ENCODE assay signal across 17 cellular contexts in the genomic region with DNA sequence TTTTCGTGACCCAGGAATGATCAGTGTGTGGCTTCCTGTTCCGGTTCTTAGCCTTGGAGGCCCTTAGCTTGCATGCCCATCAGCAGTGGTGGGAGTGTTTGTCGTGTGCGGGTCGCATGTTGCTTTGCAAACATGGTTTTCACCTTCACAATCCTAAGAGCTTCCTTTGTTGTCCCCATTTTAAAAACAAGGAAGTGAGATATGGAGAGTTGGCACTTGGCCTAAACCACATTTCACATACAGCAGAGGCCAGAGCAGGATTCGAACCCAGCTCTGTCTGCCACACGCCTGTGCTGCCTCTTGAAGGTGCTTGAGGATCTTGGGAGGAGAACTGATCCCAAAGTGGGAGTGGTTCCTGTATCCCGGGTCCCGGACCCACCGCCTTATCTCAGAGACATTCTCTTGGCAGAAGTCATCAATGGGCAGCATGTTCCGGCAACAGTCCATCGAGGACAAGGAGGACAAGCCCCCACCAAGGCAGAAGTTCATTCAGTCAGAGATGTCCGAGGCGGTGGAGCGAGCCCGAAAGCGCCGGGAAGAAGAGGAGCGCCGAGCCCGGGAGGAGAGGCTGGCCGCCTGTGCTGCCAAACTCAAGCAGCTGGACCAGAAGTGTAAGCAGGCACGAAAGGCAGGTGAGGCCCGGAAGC. TPM values are rescaled to one million over a fixed set of nuclear protein-coding genes. Genes with fewer than 3 reads are reported as not detected.
DNase-seq lines count a peak whose midpoint lies in the region; ATAC-seq and TF ChIP-seq lines count a peak whose summit lies in the region.
"Had no signal": no experiment of that assay in that cellular context is flagged by ENCODE, and none has a peak within 500 bp of the region (broad histone marks: within the 10 kb centered on the region; RNA-seq: fewer than 3 reads in every experiment).

No MANE protein-coding gene starts in this region.

- H3K27me3 ChIP-seq in prostate gland (replicated peaks; ENCODE audit: insufficient read depth), result no peaks in the 10 kb centered on the region
- H3K27me3 ChIP-seq: neutrophil, upper lobe of left lung had no signal

- TF ChIP-seq POLR2A in prostate gland (IDR thresholded peaks at IDR 0.05), result no peak

- H3K9me3 ChIP-seq in prostate gland, result no peaks in the 10 kb centered on the region
- H3K9me3 ChIP-seq: neutrophil, upper lobe of left lung had no signal

- H3K36me3 Mint-ChIP-seq in naive thymus-derived CD8-positive, alpha-beta T cell, result peaks cover 4 to 91% (median 16%) of the 10 kb centered on the region in 3 donors

- H3K9me3 Mint-ChIP-seq in naive thymus-derived CD8-positive, alpha-beta T cell, result no peaks in the 10 kb centered on the region
- H3K9me3 Mint-ChIP-seq: activated naive CD4-positive, alpha-beta T cell treated with anti-CD3 and anti-CD28 coated beads, Interleukin-2, amount 50 U/mL, for 24 hours; activated T-cell treated with anti-CD3 and anti-CD28 coated beads, Interleukin-2, amount 50 U/mL, for 4 hours had no signal

- peaks cover 3 to 21% (median 13%) of the 10 kb centered on the region in 4 donors for H3K4me1 Mint-ChIP-seq in naive thymus-derived CD8-positive, alpha-beta T cell

- no peak overlapping the region for H3K4me3 ChIP-seq in prostate gland
- H3K4me3 ChIP-seq: upper lobe of left lung had no signal

- no peak for TF ChIP-seq CTCF in VCaP (conservative IDR thresholded peaks at IDR 0.05)
- no peak for TF ChIP-seq CTCF in prostate gland (IDR thresholded peaks at IDR 0.05)

- ATAC-seq in stimulated activated naive CD8-positive, alpha-beta T cell treated with anti-CD3 and anti-CD28 coated beads, Interleukin-15, Interleukin-2, amounts not matched to agents 100 U/mL and 50 U/mL, for 24 hours, result no peak
- ATAC-seq in naive thymus-derived CD8-positive, alpha-beta T cell, result no peak
- ATAC-seq: activated CD8-positive, alpha-beta T cell treated with anti-CD3 and anti-CD28 coated beads, Interleukin-2, amount 10 ng/mL, durations not matched to agents 7 days and 5 days; activated T-cell treated with anti-CD3 and anti-CD28 coated beads, Interleukin-2, amount 50 U/mL, for 4 hours; left ventricle myocardium superior had no signal

- peaks cover 7 to 8% of the 10 kb centered on the region in 2 donors for H3K36me3 ChIP-seq in prostate gland

- in situ Hi-C loops in KBM-7 (cut with MboI; ENCODE audit: low pct_unique_long_range_greater_than_20kb, low sequenced_read_pairs), result no loop called here

- peak; percentile 65 for DNase-seq in KBM-7
- peak; percentile 84 for DNase-seq in MV-4-11 (lab: John Stamatoyannopoulos, UW)
- peak; percentile 45 to 54 for DNase-seq in lung microvascular endothelial cell (ENCODE audit: low read depth in 2 of 2)
- DNase-seq in prostate gland (ENCODE audit: low spot score), result no peak
- DNase-seq in stimulated activated naive CD8-positive, alpha-beta T cell treated with anti-CD3 and anti-CD28 coated beads, Interleukin-15, Interleukin-2, amounts not matched to agents 100 U/mL and 50 U/mL, for 24 hours, result no peak
- no peak for DNase-seq in naive thymus-derived CD8-positive, alpha-beta T cell
- DNase-seq: activated CD8-positive, alpha-beta T cell treated with anti-CD3 and anti-CD28 coated beads, Interleukin-2, amount 10 ng/mL, durations not matched to agents 7 days and 5 days; activated T-cell treated with anti-CD3 and anti-CD28 coated beads, Interleukin-2, amount 50 U/mL, for 4 hours; left ventricle myocardium superior; NCI-H2171 treated with DMSO at 0.1 percent for 48 hours; NCI-H69; SHP77 treated with DMSO at 0.1 percent for 48 hours; stimulated activated CD4-positive, alpha-beta T cell treated with anti-CD3 and anti-CD28 coated beads, Interleukin-4, amount 100 ng/mL, for 24 hours had no signal

- no peak overlapping the region for H3K4me3 Mint-ChIP-seq in naive thymus-derived CD8-positive, alpha-beta T cell
- H3K4me3 Mint-ChIP-seq: activated CD8-positive, alpha-beta T cell treated with anti-CD3 and anti-CD28 coated beads, Interleukin-2, amount 10 ng/mL, durations not matched to agents 7 days and 5 days; activated naive CD4-positive, alpha-beta T cell treated with anti-CD3 and anti-CD28 coated beads, Interleukin-2, amount 50 U/mL, for 24 hours; activated T-cell treated with anti-CD3 and anti-CD28 coated beads, Interleukin-2, amount 50 U/mL, for 4 hours had no signal

- H3K27me3 Mint-ChIP-seq in naive thymus-derived CD8-positive, alpha-beta T cell, result no peaks in the 10 kb centered on the region
- H3K27me3 Mint-ChIP-seq: activated naive CD4-positive, alpha-beta T cell treated with anti-CD3 and anti-CD28 coated beads, Interleukin-2, amount 50 U/mL, for 24 hours had no signal

- 86% methylated on average over 24 of the region's 24 CpGs for WGBS in prostate gland

- H3K27ac ChIP-seq in VCaP (peak overlapping the region; percentile 24; the same call in 1 of the 2 replicates), prostate gland (no peak overlapping the region)
- H3K27ac ChIP-seq: neutrophil, upper lobe of left lung had no signal

- H3K27ac Mint-ChIP-seq in naive thymus-derived CD8-positive, alpha-beta T cell, result peak overlapping the region in 2 of 10 donors; percentile 9 to 22
- H3K27ac Mint-ChIP-seq: activated CD8-positive, alpha-beta T cell treated with anti-CD3 and anti-CD28 coated beads, Interleukin-2, amount 10 ng/mL, durations not matched to agents 7 days and 5 days; activated naive CD4-positive, alpha-beta T cell treated with anti-CD3 and anti-CD28 coated beads, Interleukin-2, amount 50 U/mL, for 24 hours had no signal

- POLR2A ChIA-PET in naive thymus-derived CD8-positive, alpha-beta T cell (lab: Charles Lee), result interaction anchor here (0.6 to 0.8 kb wide), 2 partner anchors 16 to 103 kb away, joined by 3 read pairs; no protein-coding TSS in a partner anchor

- peaks cover 9% of the 10 kb centered on the region for H3K4me1 ChIP-seq in prostate gland (replicated peaks)

- intact Hi-C loops in prostate gland (cut with DNase I), result no loop called here

RNA-seq across cellular contexts. Expression of a gene that starts 38.2 kb away (rescaled TPM):
- total RNA-seq in lung microvascular endothelial cell (20.3 and 27.2 TPM in 2 replicates), prostate gland (10 to 100 TPM; 36.5 to 59.5 TPM)
- 10 to 100 TPM; 48.2 to 48.9 TPM for total RNA-seq in naive thymus-derived CD8-positive, alpha-beta T cell
- polyA plus RNA-seq in naive thymus-derived CD8-positive, alpha-beta T cell, result 10 to 100 TPM in 2 of 3 donors, 1 to 10 TPM in 1; 7.4 to 11.1 (median 10.5) TPM

Comparison
In these comparisons a context has a peak if more than half of its experiments do, and no peak if none do; other contexts are left out.
1. DNase-seq: peak in KBM-7 (single experiment), MV-4-11 (single experiment) and lung microvascular endothelial cell (2 of 2); none in prostate gland (single experiment), stimulated activated naive CD8-positive, alpha-beta T cell treated with anti-CD3 and anti-CD28 coated beads, Interleukin-15, Interleukin-2, amounts not matched to agents 100 U/mL and 50 U/mL, for 24 hours (single experiment) and naive thymus-derived CD8-positive, alpha-beta T cell (0 of 10).